Comparison of ENCODE assay signal across 8 cellular contexts in genomic region chr20:53590122-53590521, GRCh38. TPM values are rescaled to one million over a fixed set of nuclear protein-coding genes. Genes with fewer than 3 reads are reported as not detected.
DNase-seq lines count a peak whose midpoint lies in the region; ATAC-seq, FAIRE-seq and TF ChIP-seq lines count a peak whose summit lies in the region.
"Not testable (repeated sequence)": the region's sequence is repeated elsewhere in the genome, so short reads cannot be mapped to it uniquely, and the experiment has no call there.

No MANE protein-coding gene starts in this region.

- not testable (repeated sequence) for H3K4ac ChIP-seq in IMR-90 (ENCODE audit: low read depth, low read length)

- DNase-seq in CD8-positive, alpha-beta T cell; IMR-90; activated naive CD8-positive, alpha-beta T cell treated with anti-CD3 and anti-CD28 coated beads, Interleukin-2, amount 10 ng/mL, durations not matched to agents 7 days and 5 days; endothelial cell of umbilical vein (ENCODE audit: low read depth, low spot score); kidney; testis: not testable (repeated sequence)

- peaks cover 13% of the 10 kb centered on the region for H3K36me3 Mint-ChIP-seq in CD8-positive, alpha-beta T cell
- peaks cover 28% of the 10 kb centered on the region for H3K36me3 Mint-ChIP-seq in T-helper 1 cell treated with Interleukin-12 subunit alpha and Interleukin-12 subunit beta and Interleukin-4 antibody, amounts not matched to agents 30 μg/mL and 1 μg/mL, for 36 hours (ENCODE audit: low read depth)
- peaks cover 35% of the 10 kb centered on the region for H3K36me3 Mint-ChIP-seq in activated naive CD8-positive, alpha-beta T cell treated with anti-CD3 and anti-CD28 coated beads, Interleukin-2, amount 10 ng/mL, durations not matched to agents 7 days and 5 days

- H3K27me3 ChIP-seq in CD8-positive, alpha-beta T cell (ENCODE audit: insufficient read depth, low read length); IMR-90 (ENCODE audit: control insufficient read depth, insufficient read depth, low read length); endothelial cell of umbilical vein (ENCODE audit: control insufficient read depth in 2 of 2, insufficient read depth in 2 of 2, low read length in 2 of 2); neutrophil; testis: not testable (repeated sequence)

- not testable (repeated sequence) for TF ChIP-seq POLR2A in IMR-90 (IDR thresholded peaks at IDR 0.05; ENCODE audit: low read depth, low read length); endothelial cell of umbilical vein (IDR thresholded peaks at IDR 0.05; ENCODE audit: low read depth, low read length); testis (IDR thresholded peaks at IDR 0.05)

- peak overlapping the region; percentile 95 for H3K4me3 Mint-ChIP-seq in CD8-positive, alpha-beta T cell
- H3K4me3 Mint-ChIP-seq in T-helper 1 cell treated with Interleukin-12 subunit alpha and Interleukin-12 subunit beta and Interleukin-4 antibody, amounts not matched to agents 30 μg/mL and 1 μg/mL, for 36 hours: peak overlapping the region; percentile 88
- peak overlapping the region; percentile 97 for H3K4me3 Mint-ChIP-seq in activated naive CD8-positive, alpha-beta T cell treated with anti-CD3 and anti-CD28 coated beads, Interleukin-2, amount 10 ng/mL, durations not matched to agents 7 days and 5 days

- H3K4me1 ChIP-seq in CD8-positive, alpha-beta T cell (ENCODE audit: insufficient read depth, low read length): peaks cover 39% of the 10 kb centered on the region
- not testable (repeated sequence) for H3K4me1 ChIP-seq in IMR-90 (ENCODE audit: control insufficient read depth, insufficient read depth, low read length); kidney (ENCODE audit: control insufficient read depth in 1 of 2, insufficient read depth in 1 of 2, low read depth in 1 of 2, low read length in 2 of 2); testis
- H3K4me1 ChIP-seq in endothelial cell of umbilical vein (ENCODE audit: control insufficient read depth, extremely low read depth, insufficient read depth, low read length) (peaks cover 33% of the 10 kb centered on the region), neutrophil (ENCODE audit: control insufficient read depth in 1 of 2, insufficient read depth in 1 of 2, low read depth in 1 of 2, low read length in 1 of 2) (peaks cover 58 to 59% of the 10 kb centered on the region in 2 experiments)

- H2BK120ac ChIP-seq in IMR-90 (ENCODE audit: low read depth, low read length): not testable (repeated sequence)

- H3K4me2 ChIP-seq in IMR-90 (ENCODE audit: low read depth, low read length) (peak overlapping the region; percentile 79), endothelial cell of umbilical vein (ENCODE audit: insufficient read depth, low read length) (peak overlapping the region; percentile 63)

- H4K5ac ChIP-seq in IMR-90 (ENCODE audit: low read depth, low read length): not testable (repeated sequence)

- H3K18ac ChIP-seq in IMR-90 (ENCODE audit: low read depth, low read length): not testable (repeated sequence)

- H4K8ac ChIP-seq in IMR-90 (ENCODE audit: low read depth in 2 of 2, low read length in 2 of 2): 0 out of 4 replicates have a peak overlapping the region, but pooled peaks of 1 of the 2 experiments have one; percentile 24

- not testable (repeated sequence) for H3K27me3 Mint-ChIP-seq in CD8-positive, alpha-beta T cell (ENCODE audit: low read depth); T-helper 1 cell treated with Interleukin-12 subunit alpha and Interleukin-12 subunit beta and Interleukin-4 antibody, amounts not matched to agents 30 μg/mL and 1 μg/mL, for 36 hours (ENCODE audit: low read depth); activated naive CD8-positive, alpha-beta T cell treated with anti-CD3 and anti-CD28 coated beads, Interleukin-2, amount 10 ng/mL, durations not matched to agents 7 days and 5 days

- H3K9ac ChIP-seq in IMR-90 (ENCODE audit: low read depth, low read length) (peak overlapping the region; percentile 43; the same call in 1 of the 2 replicates), kidney (ENCODE audit: low read length in 2 of 2) (peak overlapping the region in 1 of 2 donors; percentile 71)
- H3K9ac ChIP-seq in endothelial cell of umbilical vein (replicated peaks; ENCODE audit: extremely low read depth, insufficient read depth, low read length): not testable (repeated sequence)

- H3K56ac ChIP-seq in IMR-90 (ENCODE audit: extremely low read depth, insufficient read depth, low read length): not testable (repeated sequence)

- peak overlapping the region; percentile 98 for H3K27ac Mint-ChIP-seq in CD8-positive, alpha-beta T cell
- peak overlapping the region; percentile 98 for H3K27ac Mint-ChIP-seq in T-helper 1 cell treated with Interleukin-12 subunit alpha and Interleukin-12 subunit beta and Interleukin-4 antibody, amounts not matched to agents 30 μg/mL and 1 μg/mL, for 36 hours
- peak overlapping the region; percentile 89 for H3K27ac Mint-ChIP-seq in activated naive CD8-positive, alpha-beta T cell treated with anti-CD3 and anti-CD28 coated beads, Interleukin-2, amount 10 ng/mL, durations not matched to agents 7 days and 5 days

- peak overlapping the region; percentile 49; the same call in 1 of the 2 replicates for H3K23ac ChIP-seq in IMR-90 (ENCODE audit: low read depth, low read length)

- dilution Hi-C loops in IMR-90 (cut with HindIII; ENCODE audit: low sequenced_read_pairs, unreplicated experiment): not testable (repeated sequence)
- dilution Hi-C loops in endothelial cell of umbilical vein (cut with MboI; ENCODE audit: extremely low pct_ligation_motif_present, low sequenced_read_pairs): loop anchor here (25.0 kb wide), 1 partner anchor 347 kb away; no protein-coding TSS in a partner anchor

- not testable (repeated sequence) for H4K91ac ChIP-seq in IMR-90 (ENCODE audit: insufficient read depth, low read depth, low read length)

- not testable (repeated sequence) for H4K20me1 ChIP-seq in IMR-90 (ENCODE audit: insufficient read depth, low read length); endothelial cell of umbilical vein (replicated peaks; ENCODE audit: control insufficient read depth, extremely low read depth, insufficient read depth, low read length)

- not testable (repeated sequence) for H2BK20ac ChIP-seq in IMR-90 (ENCODE audit: low read depth, low read length)

- H2BK15ac ChIP-seq in IMR-90 (ENCODE audit: low read depth, low read length): not testable (repeated sequence)

- peaks cover 74% of the 10 kb centered on the region for H3K79me2 ChIP-seq in endothelial cell of umbilical vein (ENCODE audit: control insufficient read depth, insufficient read depth, low read length)

- not testable (repeated sequence) for TF ChIP-seq CTCF in CD8-positive, alpha-beta T cell (IDR thresholded peaks at IDR 0.05); IMR-90 (conservative IDR thresholded peaks at IDR 0.05; ENCODE audit: low read depth, low read length); endothelial cell of umbilical vein (IDR thresholded peaks at IDR 0.05; ENCODE audit: extremely low read depth in 1 of 2, insufficient read depth in 1 of 2, low read depth in 1 of 2, low read length in 2 of 2); kidney (IDR thresholded peaks at IDR 0.05; ENCODE audit: borderline replicate concordance, extremely low read depth, insufficient read depth); neutrophil (IDR thresholded peaks at IDR 0.05); testis (IDR thresholded peaks at IDR 0.05)

- H2AFZ ChIP-seq in IMR-90 (replicated peaks; ENCODE audit: low read length, poor library complexity); endothelial cell of umbilical vein (ENCODE audit: low read depth, low read length): not testable (repeated sequence)

- POLR2A ChIA-PET in CD8-positive, alpha-beta T cell (lab: Charles Lee): interaction anchor here (0.6 kb wide), 2 partner anchors 68 to 186 kb away, joined by 3 to 4 read pairs; no protein-coding TSS in a partner anchor
- POLR2A ChIA-PET in IMR-90 (lab: Charles Lee; ENCODE audit: unreplicated experiment): interaction anchor here (0.5 kb wide), 1 partner anchor 1321 kb away, joined by 4 read pairs; no protein-coding TSS in a partner anchor
- POLR2A ChIA-PET in activated naive CD8-positive, alpha-beta T cell treated with anti-CD3 and anti-CD28 coated beads, Interleukin-2, amount 10 ng/mL, durations not matched to agents 7 days and 5 days (lab: Charles Lee): interaction anchor here (9.7 kb wide), 1 partner anchor 9 kb away, joined by 109 read pairs; no protein-coding TSS in a partner anchor
- POLR2A ChIA-PET in endothelial cell of umbilical vein (lab: Charles Lee): not testable (repeated sequence)

- peaks cover 51% of the 10 kb centered on the region for H3K4me1 Mint-ChIP-seq in CD8-positive, alpha-beta T cell (ENCODE audit: low read depth)
- peaks cover 44% of the 10 kb centered on the region for H3K4me1 Mint-ChIP-seq in T-helper 1 cell treated with Interleukin-12 subunit alpha and Interleukin-12 subunit beta and Interleukin-4 antibody, amounts not matched to agents 30 μg/mL and 1 μg/mL, for 36 hours (ENCODE audit: low read depth)
- H3K4me1 Mint-ChIP-seq in activated naive CD8-positive, alpha-beta T cell treated with anti-CD3 and anti-CD28 coated beads, Interleukin-2, amount 10 ng/mL, durations not matched to agents 7 days and 5 days: peaks cover 33% of the 10 kb centered on the region

- H3K9me3 Mint-ChIP-seq in CD8-positive, alpha-beta T cell; T-helper 1 cell treated with Interleukin-12 subunit alpha and Interleukin-12 subunit beta and Interleukin-4 antibody, amounts not matched to agents 30 μg/mL and 1 μg/mL, for 36 hours; activated naive CD8-positive, alpha-beta T cell treated with anti-CD3 and anti-CD28 coated beads, Interleukin-2, amount 10 ng/mL, durations not matched to agents 7 days and 5 days: not testable (repeated sequence)

- not testable (repeated sequence) for H3K36me3 ChIP-seq in CD8-positive, alpha-beta T cell (ENCODE audit: insufficient read depth, low read length); IMR-90 (ENCODE audit: control insufficient read depth, insufficient read depth, low read length); endothelial cell of umbilical vein (ENCODE audit: control insufficient read depth in 2 of 2, extremely low read depth in 1 of 2, insufficient read depth in 2 of 2, low read length in 2 of 2); kidney (ENCODE audit: control insufficient read depth in 1 of 2, insufficient read depth in 2 of 2, low read length in 2 of 2); neutrophil; testis (ENCODE audit: low read depth, missing control alignments)

- not testable (repeated sequence) for ATAC-seq in CD8-positive, alpha-beta T cell; IMR-90 (ENCODE audit: low read depth); activated naive CD8-positive, alpha-beta T cell treated with anti-CD3 and anti-CD28 coated beads, Interleukin-2, amount 10 ng/mL, durations not matched to agents 7 days and 5 days (ENCODE audit: low read depth)

- H2AK5ac ChIP-seq in IMR-90 (ENCODE audit: low read depth, low read length): not testable (repeated sequence)

- not testable (repeated sequence) for TF ChIP-seq RAD21 in IMR-90 (IDR thresholded peaks at IDR 0.05; ENCODE audit: low read length)

- peak overlapping the region; percentile 83 for H2BK5ac ChIP-seq in IMR-90 (ENCODE audit: low read depth, low read length, poor library complexity, severe bottlenecking)

- WGBS in IMR-90 (ENCODE audit: extremely low coverage in 2 of 2, insufficient read length in 1 of 2), 2 experiments: no CpG with 5 or more reads among the region's 2 CpGs
- WGBS in testis, 2 donors: 34 to 43% methylated on average over 2 of the region's 2 CpGs

- H3K79me1 ChIP-seq in IMR-90 (ENCODE audit: low read depth in 1 of 2, low read length in 2 of 2): not testable (repeated sequence)

- not testable (repeated sequence) for H2AK9ac ChIP-seq in IMR-90 (replicated peaks; ENCODE audit: low read depth, low read length, poor library complexity)

- in situ Hi-C loops in IMR-90 (cut with MboI; ENCODE audit: low sequenced_read_pairs): not testable (repeated sequence)

- intact Hi-C loops in CD8-positive, alpha-beta T cell (cut with DNase I, micrococcal nuclease): loop anchor here in 1 of 2 experiments (5.0 kb wide), 1 partner anchor 117 kb away; no protein-coding TSS in a partner anchor
- intact Hi-C loops in IMR-90 (cut with micrococcal nuclease) (loop anchor here (5.0 kb wide), 1 partner anchor 147 kb away; no protein-coding TSS in a partner anchor), endothelial cell of umbilical vein (cut with micrococcal nuclease) (loop anchor here (5.0 kb wide), 3 partner anchors 67 to 282 kb away; no protein-coding TSS in a partner anchor)
- intact Hi-C loops in kidney (cut with DNase I); testis (cut with DNase I; ENCODE audit: low total_unique reads): not testable (repeated sequence)

- H3K9me1 ChIP-seq in IMR-90 (ENCODE audit: insufficient read depth, low read length); endothelial cell of umbilical vein (replicated peaks; ENCODE audit: control insufficient read depth, extremely low read depth, insufficient read depth, low read length): not testable (repeated sequence)

- BruUV-seq in IMR-90 (replicated peaks; lab: Mats Ljungman, UMichigan); endothelial cell of umbilical vein (replicated peaks; lab: Mats Ljungman, UMichigan): not testable (repeated sequence)

- CTCF ChIA-PET in CD8-positive, alpha-beta T cell (lab: Charles Lee): interaction anchor here (1.6 kb wide), 1 partner anchor 322 kb away, joined by 3 read pairs; no protein-coding TSS in a partner anchor
- CTCF ChIA-PET in IMR-90 (lab: Yijun Ruan, JAX); endothelial cell of umbilical vein (lab: Charles Lee): not testable (repeated sequence)

- H3K27ac ChIP-seq in CD8-positive, alpha-beta T cell (ENCODE audit: low read depth, low read length): peak overlapping the region; percentile 39
- H3K27ac ChIP-seq in IMR-90 (ENCODE audit: insufficient read depth, low read length); endothelial cell of umbilical vein (ENCODE audit: insufficient read depth, low read depth, low read length): not testable (repeated sequence)
- H3K27ac ChIP-seq in kidney (ENCODE audit: low read depth in 2 of 2, low read length in 2 of 2) (peak overlapping the region; percentile 74 to 85), neutrophil (peak overlapping the region; percentile 98), testis (peak overlapping the region; percentile 53 to 97)

- FAIRE-seq in endothelial cell of umbilical vein (lab: Jason Lieb, UNC); kidney (lab: Jason Lieb, UNC): not testable (repeated sequence)

- H3K9me3 ChIP-seq in CD8-positive, alpha-beta T cell (ENCODE audit: low read length); IMR-90 (ENCODE audit: control insufficient read depth, insufficient read depth, low read length); endothelial cell of umbilical vein (replicated peaks; ENCODE audit: control insufficient read depth, insufficient read depth, low read length); kidney (ENCODE audit: control insufficient read depth in 1 of 2, low read length in 2 of 2); neutrophil; testis: not testable (repeated sequence)

- H3K4me3 ChIP-seq in CD8-positive, alpha-beta T cell (ENCODE audit: low read depth, low read length): peak overlapping the region; percentile 59
- H3K4me3 ChIP-seq in IMR-90 (ENCODE audit: insufficient read depth, low read depth, low read length); endothelial cell of umbilical vein (replicated peaks in 1 of 3; ENCODE audit: insufficient read depth in 1 of 3, low read depth in 1 of 3, low read length in 3 of 3); testis: not testable (repeated sequence)
- peak overlapping the region in 1 of 2 donors; percentile 64 for H3K4me3 ChIP-seq in kidney (ENCODE audit: low read length in 2 of 2)
- H3K4me3 ChIP-seq in neutrophil (ENCODE audit: low read depth in 1 of 2, low read length in 1 of 2): peak overlapping the region; percentile 90

- H3K14ac ChIP-seq in IMR-90 (replicated peaks; ENCODE audit: low read depth, low read length): peak overlapping the region; percentile 37; the same call in 1 of the 2 replicates

RNA-seq across cellular contexts. Expression of gene ZNF217, which starts 3.5 kb away (rescaled TPM):
- 10 to 100 TPM; 71.8 to 79.9 TPM for total RNA-seq in CD8-positive, alpha-beta T cell
- total RNA-seq in IMR-90 (2012; rRNA removed): 25.8 and 27.8 TPM in 2 replicates
- 6.9 and 9.1 TPM in 2 replicates for polyA plus RNA-seq in IMR-90 (2012; rRNA removed)
- polyA plus RNA-seq in IMR-90 (2012; cell fraction: cytosol; rRNA removed): 2.4 and 4.1 TPM in 2 replicates
- polyA plus RNA-seq in IMR-90 (2012; cell fraction: nucleus; rRNA removed; ENCODE audit: low replicate concordance): 3.4 and 8.6 TPM in 2 replicates
- total RNA-seq in activated naive CD8-positive, alpha-beta T cell treated with anti-CD3 and anti-CD28 coated beads, Interleukin-2, amount 10 ng/mL, durations not matched to agents 7 days and 5 days: 100 to 1,000 TPM; 133 to 144 TPM
- total RNA-seq in endothelial cell of umbilical vein: 31.7 and 32.1 TPM in 2 replicates
- polyA plus RNA-seq in endothelial cell of umbilical vein: 3.7 and 5.8 TPM in 2 replicates
- 5.3 and 5.5 TPM in 2 replicates for polyA plus RNA-seq in endothelial cell of umbilical vein (2011; cell fraction: cytosol; rRNA removed)
- 11.8 and 13.8 TPM in 2 replicates for polyA plus RNA-seq in endothelial cell of umbilical vein (2011; cell fraction: nucleus; rRNA removed)
- polyA plus RNA-seq in endothelial cell of umbilical vein (2012): 15.4 and 17.4 TPM in 2 replicates
- 24.0 and 24.4 TPM in 2 replicates for polyA minus RNA-seq in endothelial cell of umbilical vein
- 8.3 TPM for polyA minus RNA-seq in endothelial cell of umbilical vein (2011; cell fraction: cytosol; rRNA and poly(A)+ RNA removed)
- 15.6 and 23.5 TPM in 2 replicates for polyA minus RNA-seq in endothelial cell of umbilical vein (2011; cell fraction: nucleus; rRNA and poly(A)+ RNA removed)
- total RNA-seq in kidney: 60.9 TPM
- 5.0 TPM for polyA plus RNA-seq in kidney (ENCODE audit: insufficient read depth, low read depth, low replicate concordance)
- 10 to 100 TPM; 48.6 to 61.2 TPM for total RNA-seq in testis
- 47.3 TPM for polyA plus RNA-seq in testis (ENCODE audit: insufficient read depth, low read depth, low replicate concordance)
